Comparison of ENCODE assay signal across 19 cellular contexts in genomic region chr9:115416299-115416698, GRCh38.
DNase-seq lines count a peak whose midpoint lies in the region; ATAC-seq and TF ChIP-seq lines count a peak whose summit lies in the region.
"Had no signal": no experiment of that assay in that cellular context is flagged by ENCODE, and none has a peak within 500 bp of the region (broad histone marks: within the 10 kb centered on the region; RNA-seq: fewer than 3 reads in every experiment).

No MANE protein-coding gene starts in this region.

- H3K4me1 ChIP-seq in hepatocyte (ENCODE audit: insufficient read depth) (peaks cover 7% of the 10 kb centered on the region), osteoblast (ENCODE audit: insufficient read depth, low read length) (peaks cover 19% of the 10 kb centered on the region), breast epithelium (no peaks in the 10 kb centered on the region)
- H3K4me1 ChIP-seq: uterus had no signal

- H3K9me2 ChIP-seq in hepatocyte (replicated peaks; ENCODE audit: insufficient read depth) = no peaks in the 10 kb centered on the region

- H4K20me1 ChIP-seq in hepatocyte (ENCODE audit: insufficient read depth, poor library complexity, severe bottlenecking) = no peaks in the 10 kb centered on the region
- no peaks in the 10 kb centered on the region for H4K20me1 ChIP-seq in osteoblast (ENCODE audit: insufficient read depth, low read length)

- TF ChIP-seq POLR2A in breast epithelium (IDR thresholded peaks at IDR 0.05) = no peak

- no peak overlapping the region for H3K4me3 ChIP-seq in hepatocyte
- no peak overlapping the region for H3K4me3 ChIP-seq in osteoblast (ENCODE audit: insufficient read depth, low read length)
- no peak overlapping the region for H3K4me3 ChIP-seq in breast epithelium
- H3K4me3 ChIP-seq: GM23338, uterus had no signal

- H3K4me2 ChIP-seq in hepatocyte (peak overlapping the region; percentile 6), osteoblast (ENCODE audit: insufficient read depth, low read length) (no peak overlapping the region)
- H3K4me2 ChIP-seq: GM23338 had no signal

- no peak for TF ChIP-seq CTCF in hepatocyte (IDR thresholded peaks at IDR 0.05; ENCODE audit: poor library complexity)
- no peak for TF ChIP-seq CTCF in osteoblast (IDR thresholded peaks at IDR 0.05; ENCODE audit: extremely low read depth, low read depth, low read length)
- no peak for TF ChIP-seq CTCF in breast epithelium (IDR thresholded peaks at IDR 0.05)

- ATAC-seq in GM18873 (IDR thresholded peaks at IDR 0.05; ENCODE audit: low FRiP score, unreplicated experiment) = peak; percentile 87
- peak; percentile 66 for ATAC-seq in GM21528 (IDR thresholded peaks at IDR 0.05; ENCODE audit: low FRiP score, unreplicated experiment)
- peak; percentile 65 for ATAC-seq in HG03095 (IDR thresholded peaks at IDR 0.05; ENCODE audit: unreplicated experiment)
- ATAC-seq: activated CD8-positive, alpha-beta T cell treated with anti-CD3 and anti-CD28 coated beads for 36 hours; CD8-positive, alpha-beta T cell; GM23338; T-cell had no signal

- no peaks in the 10 kb centered on the region for H3K79me2 ChIP-seq in hepatocyte
- no peaks in the 10 kb centered on the region for H3K79me2 ChIP-seq in osteoblast (ENCODE audit: insufficient read depth, low read length)

- intact Hi-C loops in breast epithelium (cut with DNase I; ENCODE audit: low total_unique reads) = no loop called here

- H3K36me3 ChIP-seq in hepatocyte (replicated peaks; ENCODE audit: insufficient read depth, low read depth) (no peaks in the 10 kb centered on the region), osteoblast (ENCODE audit: insufficient read depth, low read length) (no peaks in the 10 kb centered on the region), breast epithelium (no peaks in the 10 kb centered on the region)
- H3K36me3 ChIP-seq: uterus had no signal

- H3K9me3 ChIP-seq in hepatocyte (ENCODE audit: low read depth) (no peaks in the 10 kb centered on the region), osteoblast (ENCODE audit: low read depth, low read length) (no peaks in the 10 kb centered on the region), breast epithelium (peaks cover 0 to 10% of the 10 kb centered on the region in 2 donors)
- H3K9me3 ChIP-seq: uterus had no signal

- H3K27ac ChIP-seq in hepatocyte (no peak overlapping the region), osteoblast (ENCODE audit: low read depth, low read length) (no peak overlapping the region), breast epithelium (no peak overlapping the region)
- H3K27ac ChIP-seq: uterus had no signal

- H3K27me3 ChIP-seq in hepatocyte (no peaks in the 10 kb centered on the region), osteoblast (ENCODE audit: insufficient read depth, low read length) (no peaks in the 10 kb centered on the region), breast epithelium (no peaks in the 10 kb centered on the region)
- H3K27me3 ChIP-seq: uterus had no signal

- DNase-seq in hepatocyte (ENCODE audit: low spot score) (peak; percentile 10), osteoblast (ENCODE audit: insufficient read length, low spot score, missing footprints) (no peak), breast epithelium (ENCODE audit: low spot score in 2 of 2) (no peak), GM19238 (ENCODE audit: insufficient read length, low spot score) (no peak)
- DNase-seq in stimulated activated CD4-positive, alpha-beta T cell treated with anti-CD3 and anti-CD28 coated beads, Interleukin-4, amount 100 ng/mL, for 24 hours = no peak
- DNase-seq: activated CD8-positive, alpha-beta T cell treated with anti-CD3 and anti-CD28 coated beads for 36 hours; amygdala; CD8-positive, alpha-beta T cell; Karpas-422; NCI-H1105 treated with DMSO at 0.1 percent for 48 hours; NCI-H2171 treated with DMSO at 0.1 percent for 48 hours; NCI-H82; stimulated activated CD4-positive, alpha-beta T cell treated with anti-CD3 and anti-CD28 coated beads, Interleukin-15, amount 100 ng/mL, for 24 hours; T-cell; uterus had no signal

- WGBS in hepatocyte (ENCODE audit: low lambda C conversion rate, missing lambda C conversion rate) = 85% methylated on average over 2 of the region's 2 CpGs

- H2AFZ ChIP-seq in hepatocyte = no peak overlapping the region
- H2AFZ ChIP-seq in osteoblast (ENCODE audit: low read length) = no peak overlapping the region
- H2AFZ ChIP-seq: GM23338 had no signal
